In genomic region chr6:41073968-41074691, GRCh38 we compare ENCODE assay signal across 6 cellular contexts. TPM values are rescaled to one million over a fixed set of nuclear protein-coding genes. Genes with fewer than 3 reads are reported as not detected.
DNase-seq lines count a peak whose midpoint lies in the region; ATAC-seq and TF ChIP-seq lines count a peak whose summit lies in the region.

No MANE protein-coding gene starts in this region.

- peak; percentile 18 for DNase-seq in GM10266 (ENCODE audit: extremely low spot score)
- DNase-seq in Peyer's patch, result no peak
- DNase-seq in glomerular endothelial cell (ENCODE audit: extremely low read depth, low read depth, low spot score), result peak; percentile 20
- no peak for DNase-seq in tibial nerve (ENCODE audit: low spot score in 2 of 2)
- no peak for DNase-seq in HuH-7 (ENCODE audit: low spot score)

- H3K9me3 ChIP-seq in Peyer's patch, result no peaks in the 10 kb centered on the region
- H3K9me3 ChIP-seq in tibial nerve, result no peaks in the 10 kb centered on the region

- H3K27ac ChIP-seq in Peyer's patch (peak overlapping the region; percentile 96 to 100 (median 99)), tibial nerve (peak overlapping the region; percentile 98 to 100 (median 100))

- peak in 1 of 2 donors; percentile 8 for TF ChIP-seq EP300 in tibial nerve (IDR thresholded peaks at IDR 0.05)

- no peaks in the 10 kb centered on the region for H3K27me3 ChIP-seq in Peyer's patch
- no peaks in the 10 kb centered on the region for H3K27me3 ChIP-seq in tibial nerve

- TF ChIP-seq POLR2A in Peyer's patch (IDR thresholded peaks at IDR 0.05) (no peak), tibial nerve (IDR thresholded peaks at IDR 0.05) (no peak)

- H3K4me1 ChIP-seq in Peyer's patch (peaks cover 0 to 47% (median 6%) of the 10 kb centered on the region in 4 donors), tibial nerve (peaks cover 0 to 55% (median 23%) of the 10 kb centered on the region in 4 donors)

- H3K36me3 ChIP-seq in Peyer's patch (peaks cover 0 to 4% (median 0%) of the 10 kb centered on the region in 3 donors), tibial nerve (peaks cover 0 to 15% (median 0%) of the 10 kb centered on the region in 3 donors)

- ATAC-seq in GM19351 (IDR thresholded peaks at IDR 0.05; ENCODE audit: unreplicated experiment), result no peak

- TF ChIP-seq CTCF in GM10266 (IDR thresholded peaks at IDR 0.05; ENCODE audit: control insufficient read depth, insufficient read depth, low read depth, missing control alignments) (no peak), Peyer's patch (IDR thresholded peaks at IDR 0.05) (no peak), tibial nerve (IDR thresholded peaks at IDR 0.05) (no peak)

- WGBS in tibial nerve, 2 donors, result 5 to 7% methylated on average over 11 of the region's 11 CpGs

- H3K4me3 ChIP-seq in Peyer's patch (peak overlapping the region; percentile 73 to 97 (median 91)), tibial nerve (peak overlapping the region; percentile 79 to 97 (median 82))

RNA-seq across cellular contexts. Expression of gene NFYA, which starts 1.4 kb away (rescaled TPM):
- total RNA-seq in Peyer's patch (10 to 100 TPM; 22.9 to 27.5 (median 23.4) TPM), glomerular endothelial cell (15.1 and 28.2 TPM in 2 replicates), tibial nerve (10 to 100 TPM; 11.2 to 32.7 (median 16.0) TPM)

RNA-seq across cellular contexts. Expression of gene OARD1, which starts 2.0 kb away (rescaled TPM):
- 10 to 100 TPM; 33.3 to 49.5 (median 39.6) TPM for total RNA-seq in Peyer's patch
- total RNA-seq in glomerular endothelial cell, result 7.8 and 15.2 TPM in 2 replicates
- total RNA-seq in tibial nerve, result 10 to 100 TPM; 12.3 to 25.6 (median 17.3) TPM

RNA-seq across cellular contexts. Expression of gene APOBEC2, which starts 21.1 kb away (rescaled TPM):
- total RNA-seq in Peyer's patch (1 to 10 TPM in 1 of 4 donors, not detected in 3; 1.1 TPM), glomerular endothelial cell (not detected in 2 replicates), tibial nerve (not detected)

RNA-seq across cellular contexts. Expression of gene TSPO2, which starts 31.9 kb away (rescaled TPM):
- total RNA-seq in Peyer's patch (not detected), glomerular endothelial cell (not detected in 2 replicates), tibial nerve (not detected)

RNA-seq across cellular contexts. Expression of gene UNC5CL, which starts 35.1 kb away (rescaled TPM):
- 10 to 100 TPM in 3 of 4 donors, 1 to 10 TPM in 1; 8.3 to 34.6 (median 28.4) TPM for total RNA-seq in Peyer's patch
- total RNA-seq in glomerular endothelial cell, result 0.10 TPM in 1 of 2 replicates, not detected in the other
- total RNA-seq in tibial nerve, result 1 to 10 TPM in 3 of 4 donors, under 1 TPM in 1; 0.90 to 7.6 (median 1.5) TPM

Comparison
In these comparisons a context has a peak if more than half of its experiments do, and no peak if none do; other contexts are left out.
1. DNase-seq: peak in GM10266 (single experiment) and glomerular endothelial cell (single experiment); none in Peyer's patch (0 of 3), tibial nerve (0 of 2) and HuH-7 (single experiment).